In genomic region chr7:44061645-44062179, GRCh38 we compare ENCODE assay signal across 1 cellular context.
TF ChIP-seq lines count a peak whose summit lies in the region.

No MANE protein-coding gene starts in this region.

TF ChIP-seq in HepG2, 621 proteins besides CTCF, POLR2A, EP300 and RAD21:
- TF ChIP-seq ZMAT3 (CRISPR knock-in tag; conservative IDR thresholded peaks at IDR 0.05) (no peak), ZNF704 (CRISPR knock-in tag; IDR thresholded peaks at IDR 0.05; ENCODE audit: borderline replicate concordance) (no peak), SMAD3 (CRISPR knock-in tag; IDR thresholded peaks at IDR 0.05) (no peak), MED1 (CRISPR knock-in tag; IDR thresholded peaks at IDR 0.05) (no peak), ZNF777 (CRISPR knock-in tag; IDR thresholded peaks at IDR 0.05) (no peak), NPAS2 (CRISPR knock-in tag; IDR thresholded peaks at IDR 0.05; ENCODE audit: borderline replicate concordance) (no peak), STAG1 (CRISPR knock-in tag; IDR thresholded peaks at IDR 0.05) (no peak), ZNF281 (CRISPR knock-in tag; IDR thresholded peaks at IDR 0.05; ENCODE audit: borderline replicate concordance) (no peak), PHF8 (CRISPR knock-in tag; IDR thresholded peaks at IDR 0.05) (no peak)
